ENCODE assay signal across 9 cellular contexts in the genomic region with DNA sequence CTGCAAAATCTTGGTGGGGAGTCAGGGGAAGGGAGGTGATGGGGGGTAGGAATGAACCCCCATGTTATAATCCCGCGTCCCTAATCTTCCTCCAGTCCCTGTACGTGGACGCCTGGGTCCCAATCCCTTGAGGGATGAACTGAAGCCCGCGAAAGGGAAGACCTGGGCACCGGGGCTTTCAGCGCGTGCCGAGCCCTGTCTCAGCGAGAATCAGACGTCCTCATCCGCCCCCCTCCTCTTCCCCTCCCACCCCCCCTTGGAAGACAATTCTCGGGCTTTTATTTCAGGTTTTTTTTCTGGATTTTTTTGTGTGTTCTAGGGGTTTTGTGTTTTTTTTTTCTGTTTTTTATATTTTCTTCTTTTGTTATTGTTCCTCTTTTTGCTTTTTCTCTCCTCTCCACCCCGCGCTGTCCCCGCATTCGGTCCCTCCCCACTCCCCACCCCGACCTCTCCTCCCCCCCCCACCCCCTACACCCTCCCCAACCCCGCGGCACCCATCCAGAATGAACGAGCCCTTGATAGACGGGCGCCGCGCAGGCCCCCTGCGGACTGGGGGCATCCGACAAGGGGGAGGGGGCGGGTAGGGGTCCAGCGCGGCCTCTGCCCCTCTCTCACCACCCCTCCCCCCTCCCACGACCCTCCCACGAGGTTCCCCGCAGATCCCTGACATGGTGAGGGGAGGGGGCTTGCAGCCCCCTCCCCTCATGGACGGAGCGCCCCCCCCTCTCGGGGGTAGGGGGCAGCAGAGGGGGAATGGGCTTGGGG. TPM values are rescaled to one million over a fixed set of nuclear protein-coding genes. Genes with fewer than 3 reads are reported as not detected.
DNase-seq lines count a peak whose midpoint lies in the region; ATAC-seq and TF ChIP-seq lines count a peak whose summit lies in the region.
"Had no signal": no experiment of that assay in that cellular context is flagged by ENCODE, and none has a peak within 500 bp of the region (broad histone marks: within the 10 kb centered on the region; RNA-seq: fewer than 3 reads in every experiment).

No MANE protein-coding gene starts in this region.

- H3K4me1 ChIP-seq in BLaER1: peaks cover 39% of the 10 kb centered on the region
- H3K4me1 ChIP-seq in HUES64 (ENCODE audit: insufficient read depth, low read length): no peaks in the 10 kb centered on the region
- peaks cover 4% of the 10 kb centered on the region for H3K4me1 ChIP-seq in ectodermal cell (ENCODE audit: control insufficient read depth, insufficient read depth, low read length)

- no TSS peak for BruUV-seq in Calu3 (replicated peaks; lab: Mats Ljungman, UMichigan)

- H4K20me1 ChIP-seq in BLaER1: peaks cover 47% of the 10 kb centered on the region

- H3K27ac Mint-ChIP-seq in nephron progenitor cell: no peak overlapping the region
- H3K27ac Mint-ChIP-seq in Calu3 (ENCODE audit: unreplicated experiment): no peak overlapping the region

- H3K27me3 Mint-ChIP-seq in nephron progenitor cell (ENCODE audit: low read depth, poor library complexity): peaks cover 50% of the 10 kb centered on the region
- H3K27me3 Mint-ChIP-seq in Calu3 (ENCODE audit: unreplicated experiment): peaks cover 56% of the 10 kb centered on the region

- H3K36me3 ChIP-seq in BLaER1: peaks cover 10% of the 10 kb centered on the region
- H3K36me3 ChIP-seq in HUES64 (ENCODE audit: insufficient read depth, low read length): no peaks in the 10 kb centered on the region
- no peaks in the 10 kb centered on the region for H3K36me3 ChIP-seq in ectodermal cell (ENCODE audit: control insufficient read depth, insufficient read depth, low read length)

- peaks cover 6% of the 10 kb centered on the region; the same call in 1 of the 2 replicates for H3K9me3 ChIP-seq in BLaER1
- H3K9me3 ChIP-seq in HUES64 (ENCODE audit: insufficient read depth, low read depth, low read length): peaks cover 39% of the 10 kb centered on the region
- H3K9me3 ChIP-seq in ectodermal cell (ENCODE audit: control insufficient read depth, low read length): peaks cover 2% of the 10 kb centered on the region

- CTCF ChIA-PET in Calu3 (lab: Charles Lee): no interaction called here

- no peak for TF ChIP-seq CTCF in nephron progenitor cell (IDR thresholded peaks at IDR 0.05)
- no peak for TF ChIP-seq CTCF in Calu3 (IDR thresholded peaks at IDR 0.05; ENCODE audit: unreplicated experiment)

- no peaks in the 10 kb centered on the region for H3K27me3 ChIP-seq in BLaER1
- H3K27me3 ChIP-seq in HUES64 (ENCODE audit: insufficient read depth, low read length): no peaks in the 10 kb centered on the region
- no peaks in the 10 kb centered on the region for H3K27me3 ChIP-seq in ectodermal cell (ENCODE audit: control insufficient read depth, insufficient read depth, low read length, poor library complexity, severe bottlenecking)

- H3K4me3 ChIP-seq in BLaER1: peak overlapping the region; percentile 80
- H3K4me3 ChIP-seq in HUES64 (ENCODE audit: low read length): peak overlapping the region; percentile 82
- H3K4me3 ChIP-seq in ectodermal cell (ENCODE audit: insufficient read depth, low read depth, low read length): peak overlapping the region; percentile 60

- H3K4me1 Mint-ChIP-seq in nephron progenitor cell: peaks cover 52% of the 10 kb centered on the region
- H3K4me1 Mint-ChIP-seq in Calu3 (ENCODE audit: low read depth, unreplicated experiment): peaks cover 19% of the 10 kb centered on the region

- H3K9ac ChIP-seq in BLaER1: no peak overlapping the region
- H3K9ac ChIP-seq in HUES64 (ENCODE audit: low read depth, low read length): no peak overlapping the region

- no peak for ATAC-seq in HG02798 (IDR thresholded peaks at IDR 0.05; ENCODE audit: poor library complexity, unreplicated experiment)

- H3K27ac ChIP-seq in BLaER1 (no peak overlapping the region), HUES64 (ENCODE audit: low read depth, low read length) (peak overlapping the region; percentile 25; the same call in 1 of the 2 replicates), ectodermal cell (ENCODE audit: insufficient read depth, low read depth, low read length, poor library complexity, severe bottlenecking) (peak overlapping the region; percentile 63)

- intact Hi-C loops in Calu3 (cut with micrococcal nuclease; ENCODE audit: unreplicated experiment): no loop called here

- peak overlapping the region; percentile 97 for H3K4me2 ChIP-seq in BLaER1

- H3K9me3 Mint-ChIP-seq in nephron progenitor cell (peaks cover 18% of the 10 kb centered on the region), Calu3 (ENCODE audit: low read depth, unreplicated experiment) (peaks cover 5% of the 10 kb centered on the region)

- H3K36me3 Mint-ChIP-seq in nephron progenitor cell (ENCODE audit: low read depth) (peaks cover 8% of the 10 kb centered on the region), Calu3 (ENCODE audit: insufficient read depth, unreplicated experiment) (no peaks in the 10 kb centered on the region)

- peak; percentile 15 for DNase-seq in nephron progenitor cell
- DNase-seq in stimulated activated CD4-positive, alpha-beta T cell treated with anti-CD3 and anti-CD28 coated beads, Interleukin-1b, Interleukin-23, amount 100 ng/mL, for 48 hours: no peak
- DNase-seq in Calu3: no peak
- DNase-seq in NCI-H1105 (lab: John Stamatoyannopoulos, UW): no peak

- peak overlapping the region; percentile 95 for H3K4me3 Mint-ChIP-seq in nephron progenitor cell
- H3K4me3 Mint-ChIP-seq in Calu3 (ENCODE audit: low read depth, unreplicated experiment): no peak overlapping the region
- H3K4me3 Mint-ChIP-seq: activated CD4-positive, alpha-beta T cell treated with anti-CD3 and anti-CD28 coated beads, Interleukin-2, amount 10 ng/mL, durations not matched to agents 7 days and 5 days had no signal

- 50% methylated on average over 12 of the region's 37 CpGs for WGBS in HUES64
- 50 to 57% methylated on average over 19 to 23 of the region's 37 CpGs for WGBS in ectodermal cell, 2 experiments

RNA-seq across cellular contexts. Expression of a gene that starts 10.3 kb away (rescaled TPM):
- 1.3 TPM for polyA plus RNA-seq in HUES64 (2013, experiment 1 of 2)
- 2.2 TPM for polyA plus RNA-seq in HUES64 (2013, experiment 2 of 2)
- 2.6 TPM for polyA plus RNA-seq in ectodermal cell (2013, experiment 1 of 4)
- 0.84 TPM for polyA plus RNA-seq in ectodermal cell (2013, experiment 2 of 4)
- 4.3 TPM for polyA plus RNA-seq in ectodermal cell (2013, experiment 3 of 4)
- polyA plus RNA-seq in ectodermal cell (2013, experiment 4 of 4): 5.8 TPM
- total RNA-seq in Calu3 (2022): not detected in 2 replicates
- total RNA-seq: activated CD4-positive, alpha-beta T cell treated with anti-CD3 and anti-CD28 coated beads, Interleukin-2, amount 10 ng/mL, durations not matched to agents 7 days and 5 days had no signal

RNA-seq across cellular contexts. Expression of a gene that starts 19.8 kb away (rescaled TPM):
- polyA plus RNA-seq in HUES64 (2013, experiment 1 of 2): 1.6 TPM
- 1.5 TPM for polyA plus RNA-seq in HUES64 (2013, experiment 2 of 2)
- 2.9 TPM for polyA plus RNA-seq in ectodermal cell (2013, experiment 1 of 4)
- 2.6 TPM for polyA plus RNA-seq in ectodermal cell (2013, experiment 2 of 4)
- polyA plus RNA-seq in ectodermal cell (2013, experiment 3 of 4): 1.3 TPM
- 2.3 TPM for polyA plus RNA-seq in ectodermal cell (2013, experiment 4 of 4)
- total RNA-seq in Calu3 (2022): not detected in 2 replicates
- total RNA-seq: activated CD4-positive, alpha-beta T cell treated with anti-CD3 and anti-CD28 coated beads, Interleukin-2, amount 10 ng/mL, durations not matched to agents 7 days and 5 days had no signal
